ENCODE assay signal across 1 cellular context in the genomic region with DNA sequence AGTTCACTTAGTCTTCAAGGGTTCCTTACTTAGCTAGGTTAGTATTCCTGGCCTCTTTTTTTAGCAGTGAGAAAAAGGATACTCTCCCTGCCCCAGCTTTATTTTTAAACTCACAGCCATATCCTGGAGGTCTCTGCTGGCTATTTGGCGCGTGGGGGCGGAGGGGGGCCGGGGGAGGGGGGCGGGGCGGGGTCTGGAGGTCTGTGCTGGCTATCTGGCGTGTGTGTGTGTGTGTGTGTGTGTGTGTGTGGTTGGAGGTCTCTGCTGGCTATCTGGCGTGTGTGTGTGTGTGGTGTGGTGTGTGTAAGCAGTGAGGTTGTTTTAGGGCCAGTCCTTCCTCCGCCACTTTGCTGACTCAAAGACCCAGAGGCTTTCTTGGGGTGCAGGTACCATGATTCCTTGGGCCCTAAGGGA.
TF ChIP-seq lines count a peak whose summit lies in the region.

No MANE protein-coding gene starts in this region.

TF ChIP-seq in GM12878, 131 proteins besides CTCF, POLR2A, EP300 and RAD21 (continued from another document):
- TF ChIP-seq, protein P1, sequence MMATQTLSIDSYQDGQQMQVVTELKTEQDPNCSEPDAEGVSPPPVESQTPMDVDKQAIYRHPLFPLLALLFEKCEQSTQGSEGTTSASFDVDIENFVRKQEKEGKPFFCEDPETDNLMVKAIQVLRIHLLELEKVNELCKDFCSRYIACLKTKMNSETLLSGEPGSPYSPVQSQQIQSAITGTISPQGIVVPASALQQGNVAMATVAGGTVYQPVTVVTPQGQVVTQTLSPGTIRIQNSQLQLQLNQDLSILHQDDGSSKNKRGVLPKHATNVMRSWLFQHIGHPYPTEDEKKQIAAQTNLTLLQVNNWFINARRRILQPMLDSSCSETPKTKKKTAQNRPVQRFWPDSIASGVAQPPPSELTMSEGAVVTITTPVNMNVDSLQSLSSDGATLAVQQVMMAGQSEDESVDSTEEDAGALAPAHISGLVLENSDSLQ (IDR thresholded peaks at IDR 0.05): no peak
- TF ChIP-seq LARP7 (IDR thresholded peaks at IDR 0.05): no peak
- TF ChIP-seq, protein P2, sequence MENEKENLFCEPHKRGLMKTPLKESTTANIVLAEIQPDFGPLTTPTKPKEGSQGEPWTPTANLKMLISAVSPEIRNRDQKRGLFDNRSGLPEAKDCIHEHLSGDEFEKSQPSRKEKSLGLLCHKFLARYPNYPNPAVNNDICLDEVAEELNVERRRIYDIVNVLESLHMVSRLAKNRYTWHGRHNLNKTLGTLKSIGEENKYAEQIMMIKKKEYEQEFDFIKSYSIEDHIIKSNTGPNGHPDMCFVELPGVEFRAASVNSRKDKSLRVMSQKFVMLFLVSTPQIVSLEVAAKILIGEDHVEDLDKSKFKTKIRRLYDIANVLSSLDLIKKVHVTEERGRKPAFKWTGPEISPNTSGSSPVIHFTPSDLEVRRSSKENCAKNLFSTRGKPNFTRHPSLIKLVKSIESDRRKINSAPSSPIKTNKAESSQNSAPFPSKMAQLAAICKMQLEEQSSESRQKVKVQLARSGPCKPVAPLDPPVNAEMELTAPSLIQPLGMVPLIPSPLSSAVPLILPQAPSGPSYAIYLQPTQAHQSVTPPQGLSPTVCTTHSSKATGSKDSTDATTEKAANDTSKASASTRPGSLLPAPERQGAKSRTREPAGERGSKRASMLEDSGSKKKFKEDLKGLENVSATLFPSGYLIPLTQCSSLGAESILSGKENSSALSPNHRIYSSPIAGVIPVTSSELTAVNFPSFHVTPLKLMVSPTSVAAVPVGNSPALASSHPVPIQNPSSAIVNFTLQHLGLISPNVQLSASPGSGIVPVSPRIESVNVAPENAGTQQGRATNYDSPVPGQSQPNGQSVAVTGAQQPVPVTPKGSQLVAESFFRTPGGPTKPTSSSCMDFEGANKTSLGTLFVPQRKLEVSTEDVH (IDR thresholded peaks at IDR 0.05; ENCODE audit: low read depth, partially characterized antibody): no peak
